ENCODE assay signal across 25 cellular contexts in genomic region chr5:59741599-59741998, GRCh38.
DNase-seq lines count a peak whose midpoint lies in the region; ATAC-seq, FAIRE-seq and TF ChIP-seq lines count a peak whose summit lies in the region.
"Had no signal": no experiment of that assay in that cellular context is flagged by ENCODE, and none has a peak within 500 bp of the region (broad histone marks: within the 10 kb centered on the region; RNA-seq: fewer than 3 reads in every experiment).

No MANE protein-coding gene starts in this region.

- ATAC-seq in HepG2 = no peak
- no peak for ATAC-seq in right lobe of liver
- no peak for ATAC-seq in IMR-90 (ENCODE audit: low read depth)
- ATAC-seq in HG03280 (IDR thresholded peaks at IDR 0.05; ENCODE audit: unreplicated experiment) = no peak
- no peak for ATAC-seq in stimulated activated naive CD8-positive, alpha-beta T cell treated with anti-CD3 and anti-CD28 coated beads, Interleukin-15, Interleukin-2, amounts not matched to agents 100 U/mL and 50 U/mL, for 24 hours
- ATAC-seq: CD8-positive, alpha-beta T cell; GM12878 had no signal

- no peak overlapping the region for H2BK5ac ChIP-seq in IMR-90 (ENCODE audit: low read depth, low read length, poor library complexity, severe bottlenecking)

- H3K9me1 ChIP-seq in IMR-90 (ENCODE audit: insufficient read depth, low read length) = no peaks in the 10 kb centered on the region

- POLR2A ChIA-PET in HepG2 (lab: Yijun Ruan, JAX) (no interaction called here), IMR-90 (lab: Charles Lee; ENCODE audit: unreplicated experiment) (no interaction called here)

- H3K4me3 ChIP-seq in HepG2 (replicated peaks in 1 of 3; ENCODE audit: insufficient read depth in 1 of 3, low read depth in 2 of 3, low read length in 3 of 3) (no peak overlapping the region), right lobe of liver (no peak overlapping the region), IMR-90 (ENCODE audit: insufficient read depth, low read depth, low read length) (no peak overlapping the region), smooth muscle cell (no peak overlapping the region)
- H3K4me3 ChIP-seq: BLaER1 treated with 17β-estradiol and CSF1 and Interleukin-3, amounts not matched to agents 10 nM and 100 nM; GM12878 had no signal

- no peak overlapping the region for H3K9ac ChIP-seq in HepG2 (ENCODE audit: insufficient read depth, low read depth, low read length)
- no peak overlapping the region for H3K9ac ChIP-seq in IMR-90 (ENCODE audit: low read depth, low read length)
- H3K9ac ChIP-seq in smooth muscle cell (ENCODE audit: low read depth) = no peak overlapping the region
- H3K9ac ChIP-seq: BLaER1 treated with 17β-estradiol and CSF1 and Interleukin-3, amounts not matched to agents 10 nM and 100 nM had no signal

- H3K27ac ChIP-seq in HepG2 (ENCODE audit: extremely low read length, insufficient read depth, low read length) (no peak overlapping the region), right lobe of liver (no peak overlapping the region), IMR-90 (ENCODE audit: insufficient read depth, low read length) (no peak overlapping the region), smooth muscle cell (ENCODE audit: low read depth) (no peak overlapping the region)
- H3K27ac ChIP-seq: BLaER1 treated with 17β-estradiol and CSF1 and Interleukin-3, amounts not matched to agents 10 nM and 100 nM; C4-2B had no signal

- H3K4me2 ChIP-seq in HepG2 (ENCODE audit: low read depth, low read length) (no peak overlapping the region), IMR-90 (ENCODE audit: low read depth, low read length) (no peak overlapping the region), smooth muscle cell (no peak overlapping the region)
- H3K4me2 ChIP-seq: BLaER1 treated with 17β-estradiol and CSF1 and Interleukin-3, amounts not matched to agents 10 nM and 100 nM had no signal

- no peak for TF ChIP-seq CTCF in HepG2 (CRISPR knock-in tag; IDR thresholded peaks at IDR 0.05)
- no peak for TF ChIP-seq CTCF in right lobe of liver (IDR thresholded peaks at IDR 0.05)
- TF ChIP-seq CTCF in IMR-90 (conservative IDR thresholded peaks at IDR 0.05; ENCODE audit: low read depth, low read length) = no peak
- no peak for TF ChIP-seq CTCF in smooth muscle cell (IDR thresholded peaks at IDR 0.05; ENCODE audit: borderline replicate concordance, insufficient read depth, poor library complexity, severe bottlenecking)

- 79% methylated on average over 3 of the region's 3 CpGs for WGBS in HepG2 (ENCODE audit: low lambda C conversion rate)
- WGBS in right lobe of liver (ENCODE audit: insufficient coverage, low coverage, low lambda C conversion rate, missing lambda C conversion rate) = 76% methylated on average over 3 of the region's 3 CpGs
- no CpG with 5 or more reads among the region's 3 CpGs for WGBS in IMR-90 (ENCODE audit: extremely low coverage in 2 of 2, insufficient read length in 1 of 2), 2 experiments
- WGBS in smooth muscle cell (ENCODE audit: low lambda C conversion rate) = 81% methylated on average over 3 of the region's 3 CpGs

- H3K9me3 ChIP-seq in HepG2 (ENCODE audit: low read length) = no peaks in the 10 kb centered on the region
- no peaks in the 10 kb centered on the region for H3K9me3 ChIP-seq in right lobe of liver
- no peaks in the 10 kb centered on the region for H3K9me3 ChIP-seq in IMR-90 (ENCODE audit: control insufficient read depth, insufficient read depth, low read length)
- H3K9me3 ChIP-seq in smooth muscle cell (replicated peaks; ENCODE audit: low read depth) = no peaks in the 10 kb centered on the region
- H3K9me3 ChIP-seq: BLaER1 treated with 17β-estradiol and CSF1 and Interleukin-3, amounts not matched to agents 10 nM and 100 nM had no signal

- H4K8ac ChIP-seq in IMR-90 (ENCODE audit: low read depth in 2 of 2, low read length in 2 of 2) = no peak overlapping the region

- H2AK9ac ChIP-seq in IMR-90 (replicated peaks; ENCODE audit: low read depth, low read length, poor library complexity) = no peak overlapping the region

- H4K91ac ChIP-seq in IMR-90 (ENCODE audit: insufficient read depth, low read depth, low read length) = no peak overlapping the region

- H3K79me2 ChIP-seq in HepG2 (ENCODE audit: insufficient read depth, low read length) = no peaks in the 10 kb centered on the region
- H3K79me2 ChIP-seq in smooth muscle cell (ENCODE audit: low read depth) = peaks cover 65% of the 10 kb centered on the region

- H3K79me1 ChIP-seq in IMR-90 (ENCODE audit: low read depth in 1 of 2, low read length in 2 of 2) = no peaks in the 10 kb centered on the region

- no peaks in the 10 kb centered on the region for H4K20me1 ChIP-seq in HepG2 (ENCODE audit: insufficient read depth, low read length)
- H4K20me1 ChIP-seq in IMR-90 (ENCODE audit: insufficient read depth, low read length) = no peaks in the 10 kb centered on the region
- H4K20me1 ChIP-seq in smooth muscle cell (ENCODE audit: low read depth) = no peaks in the 10 kb centered on the region
- H4K20me1 ChIP-seq: BLaER1 treated with 17β-estradiol and CSF1 and Interleukin-3, amounts not matched to agents 10 nM and 100 nM had no signal

- FAIRE-seq in HepG2 (lab: Jason Lieb, UNC) (no peak), colon (lab: Jason Lieb, UNC) (peak; percentile 58)
- FAIRE-seq: A204.1, GM12878, GM12892, GM18507 had no signal

- H2AK5ac ChIP-seq in IMR-90 (ENCODE audit: low read depth, low read length) = no peak overlapping the region

- TF ChIP-seq POLR2A in HepG2 (IDR thresholded peaks at IDR 0.05; ENCODE audit: insufficient read depth in 1 of 2, low read depth in 2 of 2, low read length in 2 of 2) (no peak), right lobe of liver (IDR thresholded peaks at IDR 0.05) (no peak), IMR-90 (IDR thresholded peaks at IDR 0.05; ENCODE audit: low read depth, low read length) (no peak)

- CTCF ChIA-PET in HepG2 (lab: Yijun Ruan, JAX; ENCODE audit: low intra/inter-chr PET ratio, low total read pairs) (no interaction called here), IMR-90 (lab: Yijun Ruan, JAX) (no interaction called here)

- no peak overlapping the region for H2BK120ac ChIP-seq in IMR-90 (ENCODE audit: low read depth, low read length)

- peaks cover 21% of the 10 kb centered on the region for H3F3A ChIP-seq in smooth muscle cell (ENCODE audit: low read depth)

- DNase-seq in HepG2 (ENCODE audit: low spot score) (no peak), right lobe of liver (no peak), IMR-90 (no peak), smooth muscle cell (lab: John Stamatoyannopoulos, UW; ENCODE audit: unreplicated experiment) (no peak)
- no peak for DNase-seq in stimulated activated naive CD8-positive, alpha-beta T cell treated with anti-CD3 and anti-CD28 coated beads, Interleukin-15, Interleukin-2, amounts not matched to agents 100 U/mL and 50 U/mL, for 24 hours
- DNase-seq: 8988T; AML-193; CD4-positive, alpha-beta T cell; CD8-positive, alpha-beta T cell; COR-L47; DMS 273 treated with DMSO at 0.1 percent for 48 hours; DMS153; DMS53; DMS79; DND-41; EL; GDM1 had no signal

- H3K18ac ChIP-seq in IMR-90 (ENCODE audit: low read depth, low read length) = no peak overlapping the region

- H3K36me3 ChIP-seq in HepG2 (replicated peaks in 1 of 2; ENCODE audit: control insufficient read depth in 1 of 2, insufficient read depth in 2 of 2, low read length in 2 of 2) (no peaks in the 10 kb centered on the region), right lobe of liver (no peaks in the 10 kb centered on the region), IMR-90 (ENCODE audit: control insufficient read depth, insufficient read depth, low read length) (no peaks in the 10 kb centered on the region), smooth muscle cell (ENCODE audit: low read depth) (no peaks in the 10 kb centered on the region)
- H3K36me3 ChIP-seq: BLaER1 treated with 17β-estradiol and CSF1 and Interleukin-3, amounts not matched to agents 10 nM and 100 nM had no signal

- H2BK15ac ChIP-seq in IMR-90 (ENCODE audit: low read depth, low read length) = no peak overlapping the region

- TF ChIP-seq RAD21 in HepG2 (CRISPR knock-in tag; IDR thresholded peaks at IDR 0.05) (no peak), IMR-90 (IDR thresholded peaks at IDR 0.05; ENCODE audit: low read length) (no peak)

- no peak overlapping the region for H3K4ac ChIP-seq in IMR-90 (ENCODE audit: low read depth, low read length)

- intact Hi-C loops in HepG2 (cut with micrococcal nuclease; ENCODE audit: unreplicated experiment) (no loop called here), right lobe of liver (cut with DNase I) (no loop called here), IMR-90 (cut with micrococcal nuclease) (no loop called here)

- H3K27me3 ChIP-seq in HepG2 (ENCODE audit: control insufficient read depth in 1 of 2, insufficient read depth in 2 of 2, low read length in 2 of 2) = no peaks in the 10 kb centered on the region
- no peaks in the 10 kb centered on the region for H3K27me3 ChIP-seq in right lobe of liver
- no peaks in the 10 kb centered on the region for H3K27me3 ChIP-seq in IMR-90 (ENCODE audit: control insufficient read depth, insufficient read depth, low read length)
- H3K27me3 ChIP-seq in smooth muscle cell (ENCODE audit: low read depth) = no peaks in the 10 kb centered on the region
- H3K27me3 ChIP-seq: BLaER1 treated with 17β-estradiol and CSF1 and Interleukin-3, amounts not matched to agents 10 nM and 100 nM had no signal

- H3K4me1 ChIP-seq in HepG2 (ENCODE audit: insufficient read depth, low read length) = 0 out of 2 replicates have a peak, but pooled peaks cover 3% of the 10 kb centered on the region
- H3K4me1 ChIP-seq in right lobe of liver = no peaks in the 10 kb centered on the region
- H3K4me1 ChIP-seq in IMR-90 (ENCODE audit: control insufficient read depth, insufficient read depth, low read length) = no peaks in the 10 kb centered on the region
- peaks cover 10% of the 10 kb centered on the region for H3K4me1 ChIP-seq in smooth muscle cell (ENCODE audit: low read depth)
- H3K4me1 ChIP-seq: BLaER1 treated with 17β-estradiol and CSF1 and Interleukin-3, amounts not matched to agents 10 nM and 100 nM had no signal

- H2BK20ac ChIP-seq in IMR-90 (ENCODE audit: low read depth, low read length) = no peak overlapping the region

- BruUV-seq in HepG2 (replicated peaks; lab: Mats Ljungman, UMichigan) (no TSS peak), IMR-90 (replicated peaks; lab: Mats Ljungman, UMichigan) (no TSS peak)

- dilution Hi-C loops in IMR-90 (cut with HindIII; ENCODE audit: low sequenced_read_pairs, unreplicated experiment) = no loop called here

- no peak overlapping the region for H4K5ac ChIP-seq in IMR-90 (ENCODE audit: low read depth, low read length)

- no peak overlapping the region for H3K23ac ChIP-seq in IMR-90 (ENCODE audit: low read depth, low read length)

- no peak overlapping the region for H3K14ac ChIP-seq in IMR-90 (replicated peaks; ENCODE audit: low read depth, low read length)

- in situ Hi-C loops in HepG2 (cut with HindIII; ENCODE audit: extremely low pct_ligation_motif_present, low pct_unique_long_range_greater_than_20kb) (no loop called here), IMR-90 (cut with MboI; ENCODE audit: low sequenced_read_pairs) (no loop called here)

- no peak overlapping the region for H2AFZ ChIP-seq in HepG2 (ENCODE audit: low read length)
- no peak overlapping the region for H2AFZ ChIP-seq in IMR-90 (replicated peaks; ENCODE audit: low read length, poor library complexity)
- no peak overlapping the region for H2AFZ ChIP-seq in smooth muscle cell (ENCODE audit: low read depth)

- TF ChIP-seq EP300 in HepG2 (IDR thresholded peaks at IDR 0.05; ENCODE audit: low read depth in 2 of 2, low read length in 2 of 2) = no peak
- TF ChIP-seq EP300 in HepG2 (CRISPR knock-in tag; IDR thresholded peaks at IDR 0.05; ENCODE audit: borderline replicate concordance) = no peak

- H3K56ac ChIP-seq in IMR-90 (ENCODE audit: extremely low read depth, insufficient read depth, low read length) = no peak overlapping the region
